ENCODE assay signal across 14 cellular contexts in genomic region chr9:127539259-127539981, GRCh38.
DNase-seq lines count a peak whose midpoint lies in the region; ATAC-seq and TF ChIP-seq lines count a peak whose summit lies in the region.
"Had no signal": no experiment of that assay in that cellular context is flagged by ENCODE, and none has a peak within 500 bp of the region (broad histone marks: within the 10 kb centered on the region; RNA-seq: fewer than 3 reads in every experiment).

No MANE protein-coding gene starts in this region.

- no peak for ATAC-seq in activated CD8-positive, alpha-beta memory T cell treated with anti-CD3 and anti-CD28 coated beads, Interleukin-2, amount 10 ng/mL, durations not matched to agents 7 days and 5 days
- ATAC-seq in GM23338 = no peak
- ATAC-seq: T-cell had no signal

- H3K27me3 Mint-ChIP-seq in chondrocyte (ENCODE audit: low read depth) (no peaks in the 10 kb centered on the region), GM23338 (ENCODE audit: insufficient read depth, low read depth, poor library complexity) (peaks cover 17% of the 10 kb centered on the region)
- H3K27me3 Mint-ChIP-seq in activated CD8-positive, alpha-beta memory T cell treated with anti-CD3 and anti-CD28 coated beads, Interleukin-2, amount 10 ng/mL, durations not matched to agents 7 days and 5 days = no peaks in the 10 kb centered on the region
- H3K27me3 Mint-ChIP-seq: T-cell had no signal

- WGBS in mesodermal cell (ENCODE audit: insufficient coverage in 2 of 2), 2 experiments = 90 to 93% methylated on average over 10 to 13 of the region's 17 CpGs
- WGBS in tibial nerve, 2 donors = 53 to 55% methylated on average over 14 to 17 of the region's 17 CpGs

- no peaks in the 10 kb centered on the region for H3K27me3 ChIP-seq in tibial nerve
- no peaks in the 10 kb centered on the region for H3K27me3 ChIP-seq in GM23338 (ENCODE audit: insufficient read depth)

- H3F3A ChIP-seq in GM23338 (replicated peaks; ENCODE audit: low read depth) = no peaks in the 10 kb centered on the region

- DNase-seq in LHCN-M2 (ENCODE audit: low read depth) (peak; percentile 63), chondrocyte (ENCODE audit: low spot score) (no peak), tibial nerve (ENCODE audit: low spot score in 2 of 2) (no peak), substantia nigra (lab: John Stamatoyannopoulos, UW) (no peak), GM23338 (ENCODE audit: low spot score) (no peak), Kasumi-1 (lab: John Stamatoyannopoulos, UW) (no peak)
- DNase-seq in activated CD8-positive, alpha-beta memory T cell treated with anti-CD3 and anti-CD28 coated beads, Interleukin-2, amount 10 ng/mL, durations not matched to agents 7 days and 5 days = no peak
- DNase-seq: activated CD4-positive, alpha-beta T cell treated with anti-CD3 and anti-CD28 coated beads, Interleukin-2, amount 50 U/mL, for 1 hour; activated naive CD4-positive, alpha-beta T cell treated with anti-CD3 and anti-CD28 coated beads for 36 hours; DMS 273 treated with DMSO at 0.1 percent for 48 hours; hypothalamus; NCI-H82; T-cell had no signal

- H3K9me3 Mint-ChIP-seq in chondrocyte (ENCODE audit: low read depth) (no peaks in the 10 kb centered on the region), GM23338 (no peaks in the 10 kb centered on the region)
- no peaks in the 10 kb centered on the region for H3K9me3 Mint-ChIP-seq in activated CD8-positive, alpha-beta memory T cell treated with anti-CD3 and anti-CD28 coated beads, Interleukin-2, amount 10 ng/mL, durations not matched to agents 7 days and 5 days (ENCODE audit: low read depth)
- H3K9me3 Mint-ChIP-seq: activated naive CD4-positive, alpha-beta T cell treated with anti-CD3 and anti-CD28 coated beads for 36 hours; T-cell had no signal

- no peak for TF ChIP-seq EP300 in tibial nerve (IDR thresholded peaks at IDR 0.05)

- H4K20me1 ChIP-seq in GM23338 (replicated peaks; ENCODE audit: insufficient read depth) = no peaks in the 10 kb centered on the region; the same call in 1 of the 2 replicates

- H3K9me2 ChIP-seq in GM23338 (ENCODE audit: insufficient read depth) = no peaks in the 10 kb centered on the region

- H3K4me2 ChIP-seq in GM23338 = no peak overlapping the region

- H3K4me3 ChIP-seq in mesodermal cell (ENCODE audit: extremely low read depth, insufficient read depth, low read length, poor library complexity, severe bottlenecking) (no peak overlapping the region), tibial nerve (no peak overlapping the region), GM23338 (no peak overlapping the region)

- H3K36me3 ChIP-seq in mesodermal cell (ENCODE audit: control insufficient read depth, insufficient read depth, low read length) (peaks cover 54% of the 10 kb centered on the region), tibial nerve (no peaks in the 10 kb centered on the region), GM23338 (ENCODE audit: insufficient read depth) (no peaks in the 10 kb centered on the region)

- peaks cover 28% of the 10 kb centered on the region for H3K79me2 ChIP-seq in GM23338 (replicated peaks; ENCODE audit: insufficient read depth)

- H3K27ac Mint-ChIP-seq in chondrocyte (ENCODE audit: unreplicated experiment) (peak overlapping the region; percentile 84), GM23338 (no peak overlapping the region)
- H3K27ac Mint-ChIP-seq in activated CD8-positive, alpha-beta memory T cell treated with anti-CD3 and anti-CD28 coated beads, Interleukin-2, amount 10 ng/mL, durations not matched to agents 7 days and 5 days = no peak overlapping the region
- H3K27ac Mint-ChIP-seq: activated naive CD4-positive, alpha-beta T cell treated with anti-CD3 and anti-CD28 coated beads for 36 hours; T-cell had no signal

- peaks cover 48% of the 10 kb centered on the region for H3K4me1 ChIP-seq in mesodermal cell (ENCODE audit: control insufficient read depth, insufficient read depth, low read length, poor library complexity, severe bottlenecking)
- H3K4me1 ChIP-seq in tibial nerve = peaks cover 0 to 100% (median 92%) of the 10 kb centered on the region in 4 donors
- peaks cover 16% of the 10 kb centered on the region for H3K4me1 ChIP-seq in GM23338 (ENCODE audit: insufficient read depth)

- peak overlapping the region; percentile 29 for H3K27ac ChIP-seq in mesodermal cell (ENCODE audit: low read depth, low read length, severe bottlenecking)
- H3K27ac ChIP-seq in tibial nerve = peak overlapping the region in 3 of 4 donors; percentile 56 to 95 (median 92)
- no peak overlapping the region for H3K27ac ChIP-seq in substantia nigra (ENCODE audit: low read depth, low read length, poor library complexity, severe bottlenecking)
- no peak overlapping the region for H3K27ac ChIP-seq in GM23338 (ENCODE audit: low read depth)

- TF ChIP-seq CTCF in chondrocyte (IDR thresholded peaks at IDR 0.05) (no peak), tibial nerve (IDR thresholded peaks at IDR 0.05) (no peak), GM23338 (conservative IDR thresholded peaks at IDR 0.05; ENCODE audit: low read depth in 2 of 2) (no peak)

- H3K36me3 Mint-ChIP-seq in chondrocyte (ENCODE audit: low read depth) = no peaks in the 10 kb centered on the region
- no peaks in the 10 kb centered on the region for H3K36me3 Mint-ChIP-seq in activated CD8-positive, alpha-beta memory T cell treated with anti-CD3 and anti-CD28 coated beads, Interleukin-2, amount 10 ng/mL, durations not matched to agents 7 days and 5 days
- no peaks in the 10 kb centered on the region for H3K36me3 Mint-ChIP-seq in GM23338 (ENCODE audit: low read depth)
- H3K36me3 Mint-ChIP-seq: T-cell had no signal

- CTCF ChIA-PET in activated CD8-positive, alpha-beta memory T cell treated with anti-CD3 and anti-CD28 coated beads, Interleukin-2, amount 10 ng/mL, durations not matched to agents 7 days and 5 days (lab: Charles Lee) = interaction anchor here (1.0 to 1.9 kb wide), 3 partner anchors 16 to 45 kb away, joined by 3 to 5 read pairs (median 3); no protein-coding TSS in a partner anchor

- H3K4me3 Mint-ChIP-seq in chondrocyte (ENCODE audit: unreplicated experiment) = no peak overlapping the region
- no peak overlapping the region for H3K4me3 Mint-ChIP-seq in activated CD8-positive, alpha-beta memory T cell treated with anti-CD3 and anti-CD28 coated beads, Interleukin-2, amount 10 ng/mL, durations not matched to agents 7 days and 5 days
- H3K4me3 Mint-ChIP-seq in GM23338 = no peak overlapping the region
- H3K4me3 Mint-ChIP-seq: activated naive CD4-positive, alpha-beta T cell treated with anti-CD3 and anti-CD28 coated beads for 36 hours; T-cell had no signal

- H3K4me1 Mint-ChIP-seq in chondrocyte (ENCODE audit: low read depth) = peaks cover 91% of the 10 kb centered on the region
- H3K4me1 Mint-ChIP-seq in activated CD8-positive, alpha-beta memory T cell treated with anti-CD3 and anti-CD28 coated beads, Interleukin-2, amount 10 ng/mL, durations not matched to agents 7 days and 5 days = peaks cover 2% of the 10 kb centered on the region
- peaks cover 23% of the 10 kb centered on the region for H3K4me1 Mint-ChIP-seq in GM23338

- no peaks in the 10 kb centered on the region for H3K9me3 ChIP-seq in mesodermal cell (ENCODE audit: control insufficient read depth, low read length)
- H3K9me3 ChIP-seq in tibial nerve = no peaks in the 10 kb centered on the region

- no peak overlapping the region for H2AFZ ChIP-seq in GM23338

- TF ChIP-seq POLR2A in tibial nerve (IDR thresholded peaks at IDR 0.05) = no peak

TF ChIP-seq in GM23338, 12 proteins besides CTCF, POLR2A, EP300 and RAD21:
- TF ChIP-seq EZH2phosphoT487 (IDR thresholded peaks at IDR 0.05; ENCODE audit: unreplicated experiment) = no peak
- no peak for TF ChIP-seq ETS1 (IDR thresholded peaks at IDR 0.05)
TF ChIP-seq in GM23338: peak in this region for 0.

Comparison
In these comparisons a context has a peak if more than half of its experiments do, and no peak if none do; other contexts are left out.
1. H3K27ac ChIP-seq: peak in mesodermal cell (single experiment) and tibial nerve (3 of 4); none in substantia nigra (single experiment) and GM23338 (single experiment).